2 cellular contexts compared by ENCODE assay signal in the genomic region with DNA sequence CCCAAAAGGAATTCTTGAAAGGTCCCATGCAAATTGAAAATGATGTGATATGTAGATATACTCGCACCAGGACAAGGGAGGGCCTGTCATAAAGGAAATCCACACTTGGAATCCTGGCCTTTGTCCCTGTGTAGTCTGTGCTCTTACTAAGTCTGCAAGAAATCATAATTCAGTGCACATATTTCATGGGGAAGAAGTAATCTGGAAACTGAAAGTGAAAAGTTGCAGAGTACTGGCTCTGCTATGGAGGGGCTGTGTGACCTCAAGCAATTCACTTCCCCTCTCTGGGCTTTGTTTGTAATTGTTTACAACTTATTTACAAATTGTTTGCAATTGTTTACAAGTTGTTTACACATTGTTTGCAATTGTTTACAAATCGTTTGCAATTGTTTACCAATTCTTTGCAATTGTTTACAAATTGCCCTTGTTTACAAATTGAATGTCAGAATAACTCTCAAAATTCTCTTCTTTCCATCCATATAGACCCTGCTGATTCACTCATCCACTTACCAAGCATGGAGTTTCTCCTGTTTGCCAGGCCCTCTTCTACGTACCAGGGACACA.
TF ChIP-seq lines count a peak whose summit lies in the region.

No MANE protein-coding gene starts in this region.

TF ChIP-seq in SK-N-SH treated with all-trans-retinoic acid at 6 μM for 48 hours, 23 proteins besides CTCF, POLR2A, EP300 and RAD21 (continued from another document):
- no peak for TF ChIP-seq RARB (CRISPR knock-in tag; IDR thresholded peaks at IDR 0.05)
- peak; percentile 79 for TF ChIP-seq ZNF70 (CRISPR knock-in tag; IDR thresholded peaks at IDR 0.05)

TF ChIP-seq in SK-N-SH, 30 proteins besides CTCF, POLR2A, EP300 and RAD21:
- TF ChIP-seq, protein P1, sequence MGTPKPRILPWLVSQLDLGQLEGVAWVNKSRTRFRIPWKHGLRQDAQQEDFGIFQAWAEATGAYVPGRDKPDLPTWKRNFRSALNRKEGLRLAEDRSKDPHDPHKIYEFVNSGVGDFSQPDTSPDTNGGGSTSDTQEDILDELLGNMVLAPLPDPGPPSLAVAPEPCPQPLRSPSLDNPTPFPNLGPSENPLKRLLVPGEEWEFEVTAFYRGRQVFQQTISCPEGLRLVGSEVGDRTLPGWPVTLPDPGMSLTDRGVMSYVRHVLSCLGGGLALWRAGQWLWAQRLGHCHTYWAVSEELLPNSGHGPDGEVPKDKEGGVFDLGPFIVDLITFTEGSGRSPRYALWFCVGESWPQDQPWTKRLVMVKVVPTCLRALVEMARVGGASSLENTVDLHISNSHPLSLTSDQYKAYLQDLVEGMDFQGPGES (IDR thresholded peaks at IDR 0.05; ENCODE audit: low read depth, low read length) = no peak
- TF ChIP-seq FOSL2 (IDR thresholded peaks at IDR 0.05; ENCODE audit: borderline replicate concordance, low read depth) = no peak
- TF ChIP-seq TCF12 (IDR thresholded peaks at IDR 0.05) = no peak
- TF ChIP-seq RXRA (IDR thresholded peaks at IDR 0.05; ENCODE audit: borderline replicate concordance, low read depth) = no peak
- TF ChIP-seq YY1 (IDR thresholded peaks at IDR 0.05; ENCODE audit: low read depth) = no peak
- no peak for TF ChIP-seq RFX5 (IDR thresholded peaks at IDR 0.05; ENCODE audit: low read length)
- TF ChIP-seq FOXM1 (IDR thresholded peaks at IDR 0.05; ENCODE audit: low read depth) = no peak
- no peak for TF ChIP-seq NRF1 (IDR thresholded peaks at IDR 0.05; ENCODE audit: low read depth, low read length)
- no peak for TF ChIP-seq CHD2 (IDR thresholded peaks at IDR 0.05; ENCODE audit: low read length, partially characterized antibody)
- no peak for TF ChIP-seq GABPA (IDR thresholded peaks at IDR 0.05; ENCODE audit: low read depth)
- no peak for TF ChIP-seq FOXJ3 (CRISPR knock-in tag; IDR thresholded peaks at IDR 0.05)
- no peak for TF ChIP-seq SMC3 (IDR thresholded peaks at IDR 0.05; ENCODE audit: low read depth, low read length)
- TF ChIP-seq POLR2AphosphoS5 (IDR thresholded peaks at IDR 0.05; ENCODE audit: low read depth, low read length) = no peak
- TF ChIP-seq EZH2phosphoT487 (IDR thresholded peaks at IDR 0.05; ENCODE audit: borderline replicate concordance, low read depth) = no peak
